24 cellular contexts compared by ENCODE assay signal in the genomic region with DNA sequence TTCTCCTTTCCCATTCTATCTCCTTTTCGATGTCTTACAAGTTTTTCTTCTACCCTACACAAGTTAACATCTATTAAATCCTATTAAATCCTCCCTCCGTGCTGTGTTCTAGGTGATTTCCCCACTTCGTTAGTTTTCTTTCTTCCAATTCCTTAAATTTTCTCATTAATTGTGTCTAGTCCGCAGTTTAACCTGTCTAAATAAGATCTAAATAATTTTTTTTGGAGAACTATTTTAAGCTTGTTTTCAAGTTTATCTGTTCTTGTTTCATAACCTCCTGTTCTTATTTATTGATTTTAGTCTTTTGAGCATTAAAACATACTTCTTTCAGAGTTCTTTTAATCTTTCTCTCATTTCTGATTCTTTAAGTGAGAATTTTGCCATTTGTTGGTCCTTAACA.
"Had no signal": no experiment of that assay in that cellular context is flagged by ENCODE, and none has a peak within 500 bp of the region (broad histone marks: within the 10 kb centered on the region; RNA-seq: fewer than 3 reads in every experiment).

No MANE protein-coding gene starts in this region.

- H3K27me3 ChIP-seq: colonic mucosa, dorsolateral prefrontal cortex, esophagus muscularis mucosa, esophagus squamous epithelium, foreskin keratinocyte, gastrocnemius medialis, gastroesophageal sphincter, heart left ventricle, heart right ventricle had no signal

- H3K4me3 ChIP-seq: colonic mucosa, coronary artery, dorsolateral prefrontal cortex, esophagus muscularis mucosa, esophagus squamous epithelium, gastrocnemius medialis, gastroesophageal sphincter, heart left ventricle, heart right ventricle had no signal

- H3K27ac ChIP-seq: colonic mucosa, coronary artery, dorsolateral prefrontal cortex, epithelial cell of prostate, esophagus muscularis mucosa, esophagus squamous epithelium, foreskin keratinocyte, gastrocnemius medialis, gastroesophageal sphincter, heart left ventricle, heart right ventricle had no signal

- H3K4me1 Mint-ChIP-seq: endodermal cell had no signal

- H3K27ac Mint-ChIP-seq: dendritic cell treated with granulocyte-macrophage colony-stimulating factor and Interleukin-4, amounts not matched to agents 40 ng/mL and 50 ng/mL, for 4 days; effector memory CD8-positive, alpha-beta T cell; endodermal cell had no signal

- DNase-seq: colonic mucosa; cortex of kidney; dermis blood vessel endothelial cell; dorsolateral prefrontal cortex; effector CD4-positive, alpha-beta T cell; effector CD8-positive, alpha-beta T cell; effector memory CD4-positive, alpha-beta T cell; effector memory CD8-positive, alpha-beta T cell; endodermal cell; erythroblast; esophagus squamous epithelium; foreskin fibroblast; foreskin keratinocyte; foreskin melanocyte; gastrocnemius medialis; glutamatergic neuron; head of caudate nucleus; heart left ventricle; heart right ventricle had no signal

- H3K9me3 ChIP-seq: colonic mucosa, gastrocnemius medialis had no signal

- H3K27me3 Mint-ChIP-seq: dendritic cell treated with granulocyte-macrophage colony-stimulating factor and Interleukin-4, amounts not matched to agents 40 ng/mL and 50 ng/mL, for 4 days; effector memory CD8-positive, alpha-beta T cell had no signal

- H3K36me3 ChIP-seq: colonic mucosa, gastrocnemius medialis, heart left ventricle had no signal

- H3K4me1 ChIP-seq: colonic mucosa, esophagus muscularis mucosa, esophagus squamous epithelium, foreskin keratinocyte, gastrocnemius medialis, gastroesophageal sphincter, heart left ventricle, heart right ventricle had no signal

- H3K4me3 Mint-ChIP-seq: dendritic cell treated with granulocyte-macrophage colony-stimulating factor and Interleukin-4, amounts not matched to agents 40 ng/mL and 50 ng/mL, for 4 days; effector memory CD8-positive, alpha-beta T cell; endodermal cell had no signal
